ENCODE assay signal across 24 cellular contexts in genomic region chr1:20362856-20363255, GRCh38.
"Had no signal": no experiment of that assay in that cellular context is flagged by ENCODE, and none has a peak within 500 bp of the region (broad histone marks: within the 10 kb centered on the region; RNA-seq: fewer than 3 reads in every experiment).

No MANE protein-coding gene starts in this region.

- DNase-seq: hippocampal formation; left colon; left lung; lower lobe of right lung; mesenchymal stem cell; naive thymus-derived CD8-positive, alpha-beta T cell; nucleus accumbens; right cardiac atrium; stimulated activated CD4-positive, alpha-beta T cell treated with anti-CD3 and anti-CD28 coated beads, Interleukin-12 subunit alpha, Interleukin-12 subunit beta, amount 100 ng/mL, for 4 hours; stimulated activated CD4-positive, alpha-beta T cell treated with anti-CD3 and anti-CD28 coated beads, Interleukin-15, amount 100 ng/mL, for 24 hours; stimulated activated CD4-positive, alpha-beta T cell treated with anti-CD3 and anti-CD28 coated beads, Interleukin-2, amount 100 ng/mL, for 24 hours; stimulated activated CD4-positive, alpha-beta T cell treated with anti-CD3 and anti-CD28 coated beads, Interleukin-4, amount 100 ng/mL, for 1 hour; stimulated activated naive B cell treated with anti-CD40 and anti-IgM and Interleukin-4, amounts not matched to agents 10 μg/mL and 1 μg/mL and 100 μg/mL, for 72 hours; tibial artery; upper lobe of right lung had no signal

- H3K4me3 Mint-ChIP-seq: naive thymus-derived CD8-positive, alpha-beta T cell; nephron; neural crest cell; stimulated activated naive B cell treated with anti-CD40 and anti-IgM and Interleukin-4, amounts not matched to agents 10 μg/mL and 1 μg/mL and 100 μg/mL, for 72 hours; stimulated activated naive CD8-positive, alpha-beta T cell treated with anti-CD3 and anti-CD28 coated beads, Interleukin-15, Interleukin-2, amounts not matched to agents 100 ng/mL and 50 ng/mL, for 24 hours had no signal

- H3K27ac Mint-ChIP-seq: nephron; progenitor cell of endocrine pancreas; stimulated activated naive B cell treated with anti-CD40 and anti-IgM and Interleukin-4, amounts not matched to agents 10 μg/mL and 1 μg/mL and 100 μg/mL, for 72 hours; stimulated activated naive CD8-positive, alpha-beta T cell treated with anti-CD3 and anti-CD28 coated beads, Interleukin-15, Interleukin-2, amounts not matched to agents 100 ng/mL and 50 ng/mL, for 24 hours had no signal

- H3K9me3 Mint-ChIP-seq: naive thymus-derived CD8-positive, alpha-beta T cell; nephron; neural crest cell; stimulated activated naive B cell treated with anti-CD40 and anti-IgM and Interleukin-4, amounts not matched to agents 10 μg/mL and 1 μg/mL and 100 μg/mL, for 72 hours; stimulated activated naive CD8-positive, alpha-beta T cell treated with anti-CD3 and anti-CD28 coated beads, Interleukin-15, Interleukin-2, amounts not matched to agents 100 ng/mL and 50 ng/mL, for 24 hours had no signal

- H3K27ac ChIP-seq: left lung, lower lobe of right lung, suprapubic skin, thoracic aorta, tibial artery, upper lobe of right lung had no signal

- H3K4me1 ChIP-seq: upper lobe of right lung had no signal

- FAIRE-seq: urothelium cell line had no signal

- H3K36me3 Mint-ChIP-seq: stimulated activated naive B cell treated with anti-CD40 and anti-IgM and Interleukin-4, amounts not matched to agents 10 μg/mL and 1 μg/mL and 100 μg/mL, for 72 hours had no signal

- H3K4me3 ChIP-seq: left lung, lower lobe of right lung, skin epidermis, suprapubic skin, thoracic aorta, tibial artery, upper lobe of right lung had no signal

- H3K9me3 ChIP-seq: left lung, lower lobe of right lung, suprapubic skin, thoracic aorta, tibial artery, upper lobe of right lung had no signal

- ATAC-seq: left colon; left lung; lower lobe of right lung; naive thymus-derived CD8-positive, alpha-beta T cell; right cardiac atrium; sciatic nerve; stimulated activated naive B cell treated with anti-CD40 and anti-IgM and Interleukin-4, amounts not matched to agents 10 μg/mL and 1 μg/mL and 100 μg/mL, for 72 hours; upper lobe of right lung had no signal

- H3K36me3 ChIP-seq: left lung, lower lobe of right lung, suprapubic skin, thoracic aorta, tibial artery, upper lobe of right lung had no signal
